ENCODE assay signal across 2 cellular contexts in genomic region chr10:132974249-132974796, GRCh38.
TF ChIP-seq lines count a peak whose summit lies in the region.

No MANE protein-coding gene starts in this region.

TF ChIP-seq in SK-N-SH, 30 proteins besides CTCF, POLR2A, EP300 and RAD21 (continued from another document):
- TF ChIP-seq PBX3 (IDR thresholded peaks at IDR 0.05) (no peak), FOXM1 (IDR thresholded peaks at IDR 0.05; ENCODE audit: low read depth) (no peak), MAX (IDR thresholded peaks at IDR 0.05; ENCODE audit: low read depth) (no peak), RCOR1 (IDR thresholded peaks at IDR 0.05; ENCODE audit: low read length) (no peak), RXRA (IDR thresholded peaks at IDR 0.05; ENCODE audit: borderline replicate concordance, low read depth) (no peak), IRF3 (IDR thresholded peaks at IDR 0.05; ENCODE audit: low read depth, low read length) (no peak), ZBTB33 (IDR thresholded peaks at IDR 0.05; ENCODE audit: borderline replicate concordance, low read depth) (no peak), FOSL2 (IDR thresholded peaks at IDR 0.05; ENCODE audit: borderline replicate concordance, low read depth) (no peak), YY1 (IDR thresholded peaks at IDR 0.05; ENCODE audit: low read depth) (no peak), SMC3 (IDR thresholded peaks at IDR 0.05; ENCODE audit: low read depth, low read length) (no peak), ELF1 (IDR thresholded peaks at IDR 0.05) (no peak), NFIC (IDR thresholded peaks at IDR 0.05; ENCODE audit: borderline replicate concordance) (no peak), EZH2phosphoT487 (IDR thresholded peaks at IDR 0.05; ENCODE audit: borderline replicate concordance, low read depth) (no peak), FOXJ3 (CRISPR knock-in tag; IDR thresholded peaks at IDR 0.05) (no peak)

TF ChIP-seq in SK-N-SH treated with all-trans-retinoic acid at 6 μM for 48 hours, 23 proteins besides CTCF, POLR2A, EP300 and RAD21 (continued from another document):
- no peak for TF ChIP-seq POU6F1 (CRISPR knock-in tag; IDR thresholded peaks at IDR 0.05; ENCODE audit: borderline replicate concordance, low read depth)
- TF ChIP-seq CSRNP3 (CRISPR knock-in tag; IDR thresholded peaks at IDR 0.05): no peak
- no peak for TF ChIP-seq TCF4 (CRISPR knock-in tag; IDR thresholded peaks at IDR 0.05; ENCODE audit: borderline replicate concordance)
- TF ChIP-seq ISL1 (CRISPR knock-in tag; IDR thresholded peaks at IDR 0.05): no peak
- no peak for TF ChIP-seq GLIS3 (CRISPR knock-in tag; IDR thresholded peaks at IDR 0.05)
- no peak for TF ChIP-seq ZNF70 (CRISPR knock-in tag; IDR thresholded peaks at IDR 0.05)
- no peak for TF ChIP-seq RARB (CRISPR knock-in tag; IDR thresholded peaks at IDR 0.05)
- no peak for TF ChIP-seq PATZ1 (CRISPR knock-in tag; IDR thresholded peaks at IDR 0.05; ENCODE audit: borderline replicate concordance)
- no peak for TF ChIP-seq PPARA (CRISPR knock-in tag; IDR thresholded peaks at IDR 0.05; ENCODE audit: borderline replicate concordance)
- no peak for TF ChIP-seq ZNF565 (CRISPR knock-in tag; conservative IDR thresholded peaks at IDR 0.05; ENCODE audit: low read depth)
- no peak for TF ChIP-seq ZFP3 (CRISPR knock-in tag; IDR thresholded peaks at IDR 0.05)
TF ChIP-seq in SK-N-SH treated with all-trans-retinoic acid at 6 μM for 48 hours: peak in this region for 0.
